In the genomic region with DNA sequence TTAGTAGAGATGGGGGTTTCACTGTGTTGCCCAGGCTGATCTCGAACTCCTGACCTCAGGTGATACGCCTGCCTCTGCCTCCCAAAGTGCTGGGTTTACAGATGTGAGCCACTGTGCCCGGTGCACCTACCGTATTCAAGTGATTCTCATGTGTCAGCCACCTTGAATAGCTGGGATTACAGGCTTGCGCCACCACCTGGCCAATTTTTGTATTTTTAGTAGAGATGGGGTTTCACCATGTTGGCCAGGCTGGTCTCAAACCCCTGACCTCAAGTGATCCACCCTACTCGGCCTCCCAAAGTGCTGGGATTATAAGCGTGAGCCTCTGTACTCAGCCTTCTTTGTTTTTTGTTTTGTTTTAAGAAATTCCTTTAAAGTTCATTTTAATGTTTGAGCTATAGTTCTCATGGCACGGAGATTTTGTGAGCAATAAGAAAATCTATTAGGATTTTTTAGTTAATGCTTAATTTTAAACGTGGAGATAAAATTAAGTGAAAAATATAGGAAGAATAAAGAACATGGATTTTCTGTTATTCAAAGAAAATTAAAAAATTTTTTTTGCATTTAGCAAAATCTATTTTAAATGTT, we compare ENCODE assay signal across 7 cellular contexts.
DNase-seq lines count a peak whose midpoint lies in the region; ATAC-seq and TF ChIP-seq lines count a peak whose summit lies in the region.

No MANE protein-coding gene starts in this region.

- intact Hi-C loops in mammary epithelial cell (cut with micrococcal nuclease) (loop anchor here (1.0 to 10.0 kb wide), 4 partner anchors 156 to 372 kb away; partner anchors contain the start of gene PHLPP1), transverse colon (cut with DNase I; ENCODE audit: low total_unique reads) (no loop called here)

- CTCF ChIA-PET in RWPE1 (lab: Yijun Ruan, JAX), result interaction anchor here (0.5 to 2.0 kb wide), 7 partner anchors 21 to 371 kb away, joined by 3 to 11 read pairs (median 4); partner anchors contain the start of gene PHLPP1
- CTCF ChIA-PET in mammary epithelial cell (lab: Charles Lee; ENCODE audit: low non-redundant PET), result interaction anchor here (0.5 to 0.8 kb wide), 2 partner anchors 66 to 243 kb away, joined by 3 to 8 read pairs; no protein-coding TSS in a partner anchor

- H3K14ac ChIP-seq in mesenchymal stem cell (ENCODE audit: low read length in 2 of 2), result no peak overlapping the region

- no peak overlapping the region for H2AK5ac ChIP-seq in mesenchymal stem cell (ENCODE audit: low read length, severe bottlenecking)

- no peaks in the 10 kb centered on the region for H3K9me3 ChIP-seq in mammary epithelial cell (replicated peaks; ENCODE audit: insufficient read depth, low read length)
- H3K9me3 ChIP-seq in mesenchymal stem cell (ENCODE audit: control insufficient read depth, low read length), result no peaks in the 10 kb centered on the region
- no peaks in the 10 kb centered on the region for H3K9me3 ChIP-seq in transverse colon

- no TSS peak for BruUV-seq in mammary epithelial cell (replicated peaks; lab: Mats Ljungman, UMichigan)

- H3K4me3 ChIP-seq in GM12865 (ENCODE audit: low read depth, low read length) (no peak overlapping the region), mammary epithelial cell (replicated peaks in 1 of 3; ENCODE audit: insufficient read depth in 1 of 3, low read depth in 2 of 3, low read length in 3 of 3) (no peak overlapping the region), mesenchymal stem cell (ENCODE audit: insufficient read depth in 1 of 2, low read depth in 1 of 2, low read length in 2 of 2) (no peak overlapping the region), transverse colon (no peak overlapping the region)

- dilution Hi-C loops in mammary epithelial cell (cut with HindIII; ENCODE audit: low sequenced_read_pairs), result no loop called here

- DNase-seq in GM12865 (ENCODE audit: low read depth) (peak; percentile 70), RWPE1 (ENCODE audit: low spot score) (no peak), mammary epithelial cell (peak; percentile 19), mesenchymal stem cell (peak; percentile 56), transverse colon (peak; percentile 44)

- no peaks in the 10 kb centered on the region for H3K79me2 ChIP-seq in mammary epithelial cell (ENCODE audit: insufficient read depth, low read length)

- TF ChIP-seq CTCF in GM12865 (IDR thresholded peaks at IDR 0.05; ENCODE audit: insufficient read depth, low read depth, low read length, missing control alignments) (peak; percentile 48), RWPE1 (conservative IDR thresholded peaks at IDR 0.05; ENCODE audit: low read depth) (peak; percentile 56), mammary epithelial cell (conservative IDR thresholded peaks at IDR 0.05 in 1 of 2, IDR thresholded peaks at IDR 0.05 in 1 of 2; ENCODE audit: extremely low read depth in 1 of 2, insufficient read depth in 1 of 2, low read depth in 1 of 2, low read length in 2 of 2) (peak; percentile 14 to 50), transverse colon (IDR thresholded peaks at IDR 0.05) (peak; percentile 35 to 68 (median 49))

- no peak for TF ChIP-seq EP300 in transverse colon (IDR thresholded peaks at IDR 0.05; ENCODE audit: low read depth)

- no peak overlapping the region for H3K9ac ChIP-seq in mammary epithelial cell (ENCODE audit: insufficient read depth, low read length)
- no peak overlapping the region for H3K9ac ChIP-seq in mesenchymal stem cell (ENCODE audit: low read length)

- H4K20me1 ChIP-seq in mammary epithelial cell (ENCODE audit: insufficient read depth, low read length), result no peaks in the 10 kb centered on the region

- H3K79me1 ChIP-seq in mesenchymal stem cell (replicated peaks; ENCODE audit: low read length, poor library complexity, severe bottlenecking), result no peaks in the 10 kb centered on the region

- H3K18ac ChIP-seq in mesenchymal stem cell (ENCODE audit: low read depth in 1 of 2, low read length in 2 of 2), result no peak overlapping the region

- POLR2A ChIA-PET in RWPE1 (lab: Yijun Ruan, JAX; ENCODE audit: low non-redundant PET), result no interaction called here

- no peak overlapping the region for H4K8ac ChIP-seq in mesenchymal stem cell (ENCODE audit: low read length)

- WGBS in mammary epithelial cell (ENCODE audit: low coverage, missing lambda C conversion rate), result 70% methylated on average over 7 of the region's 9 CpGs
- 74% methylated on average over 8 of the region's 9 CpGs for WGBS in mesenchymal stem cell
- whole genome bisulfite sequencing in transverse colon (ENCODE audit: low coverage in 1 of 2), 2 donors, result 71% methylated on average over 4 to 9 of the region's 9 CpGs

- H2BK5ac ChIP-seq in mesenchymal stem cell (ENCODE audit: low read depth, low read length, poor library complexity, severe bottlenecking), result no peak overlapping the region

- H2BK12ac ChIP-seq in mesenchymal stem cell (ENCODE audit: low read length in 2 of 2), result no peak overlapping the region

- no peak overlapping the region for H4K91ac ChIP-seq in mesenchymal stem cell (ENCODE audit: low read length)

- no peaks in the 10 kb centered on the region for H3K36me3 ChIP-seq in mammary epithelial cell (ENCODE audit: insufficient read depth, low read length)
- H3K36me3 ChIP-seq in mesenchymal stem cell (ENCODE audit: control insufficient read depth in 1 of 2, insufficient read depth in 2 of 2, low read depth in 1 of 2, low read length in 2 of 2), result peaks cover 4 to 5% of the 10 kb centered on the region in 2 experiments
- peaks cover 0 to 4% (median 0%) of the 10 kb centered on the region in 4 donors for H3K36me3 ChIP-seq in transverse colon

- no peak overlapping the region for H2BK120ac ChIP-seq in mesenchymal stem cell (ENCODE audit: low read depth, low read length)

- H3K4me2 ChIP-seq in mammary epithelial cell (ENCODE audit: insufficient read depth, low read depth, low read length) (no peak overlapping the region), mesenchymal stem cell (ENCODE audit: low read length, poor library complexity, severe bottlenecking) (no peak overlapping the region)

- H3K27ac ChIP-seq in RWPE1, result no peak overlapping the region
- no peak overlapping the region for H3K27ac ChIP-seq in mammary epithelial cell (ENCODE audit: insufficient read depth, low read depth, low read length)
- H3K27ac ChIP-seq in mesenchymal stem cell (ENCODE audit: low read length, poor library complexity, severe bottlenecking), result no peak overlapping the region
- H3K27ac ChIP-seq in transverse colon, result no peak overlapping the region

- H3K23ac ChIP-seq in mesenchymal stem cell (ENCODE audit: low read length in 2 of 2), result no peak overlapping the region

- H2AFZ ChIP-seq in mammary epithelial cell (ENCODE audit: low read depth, low read length) (no peak overlapping the region), mesenchymal stem cell (ENCODE audit: low read depth, low read length) (no peak overlapping the region)

- H3K4ac ChIP-seq in mesenchymal stem cell (ENCODE audit: low read depth in 1 of 2, low read length in 2 of 2), result no peak overlapping the region

- H3K4me1 ChIP-seq in mammary epithelial cell (ENCODE audit: insufficient read depth, low read length) (no peaks in the 10 kb centered on the region), mesenchymal stem cell (ENCODE audit: control insufficient read depth, insufficient read depth, low read depth, low read length) (no peaks in the 10 kb centered on the region), transverse colon (no peaks in the 10 kb centered on the region)

- in situ Hi-C loops in mammary epithelial cell (cut with MboI; ENCODE audit: low sequenced_read_pairs in 2 of 2) (loop anchor here in 1 of 2 donors (10.0 kb wide), 1 partner anchor 243 kb away; the partner anchor contains the start of gene PHLPP1), transverse colon (cut with MboI; ENCODE audit: low pct_ligation_motif_present in 1 of 4, low pct_unique_long_range_greater_than_20kb in 1 of 4, low sequenced_read_pairs in 3 of 4) (loop anchor here in 3 of 4 donors (10.0 to 25.0 kb wide), 2 partner anchors 243 to 246 kb away; partner anchors contain the start of gene PHLPP1 (in 3 of the 3))

- ATAC-seq in HG02870 (IDR thresholded peaks at IDR 0.05; ENCODE audit: unreplicated experiment) (peak; percentile 80), GM19467 (IDR thresholded peaks at IDR 0.05; ENCODE audit: unreplicated experiment) (no peak)

- TF ChIP-seq POLR2A in transverse colon (IDR thresholded peaks at IDR 0.05), result no peak

- no peak overlapping the region for H2BK15ac ChIP-seq in mesenchymal stem cell (ENCODE audit: low read depth, poor library complexity, severe bottlenecking)

- no peaks in the 10 kb centered on the region for H3K27me3 ChIP-seq in mammary epithelial cell (ENCODE audit: insufficient read depth, low read length)
- H3K27me3 ChIP-seq in mesenchymal stem cell (ENCODE audit: control insufficient read depth in 1 of 2, insufficient read depth in 1 of 2, low read length in 2 of 2), result no peaks in the 10 kb centered on the region
- H3K27me3 ChIP-seq in transverse colon, result no peaks in the 10 kb centered on the region
